ENCODE assay signal across 8 cellular contexts in genomic region chr2:136238552-136239346, GRCh38.
A peak's percentile ranks its signal among the peaks of the same experiment; 100 is the strongest.
DNase-seq lines count a peak whose midpoint lies in the region; ATAC-seq and TF ChIP-seq lines count a peak whose summit lies in the region.

No MANE protein-coding gene starts in this region.

- CTCF ChIA-PET in activated CD4-positive, alpha-beta T cell treated with anti-CD3 and anti-CD28 coated beads, Interleukin-2, amount 10 ng/mL, durations not matched to agents 7 days and 5 days (lab: Charles Lee), result interaction anchor here (0.7 to 2.6 kb wide), 9 partner anchors 11 to 325 kb away, joined by 3 to 11 read pairs (median 4); no protein-coding TSS in a partner anchor

- ATAC-seq in GM21619 (IDR thresholded peaks at IDR 0.05; ENCODE audit: unreplicated experiment) (peak; percentile 86), gastrocnemius medialis (peak; percentile 80 to 83)

- 29 to 36% methylated on average over 9 of the region's 9 CpGs for WGBS in esophagus, 2 donors

- H3K27me3 ChIP-seq in esophagus (ENCODE audit: control insufficient read depth in 1 of 2, insufficient read depth in 2 of 2, low read length in 2 of 2), result no peaks in the 10 kb centered on the region
- H3K27me3 ChIP-seq in gastrocnemius medialis, result no peaks in the 10 kb centered on the region

- H3K27ac ChIP-seq in esophagus (ENCODE audit: low read depth in 2 of 2, low read length in 1 of 2), result peak overlapping the region; percentile 40 to 68
- H3K27ac ChIP-seq in gastrocnemius medialis, result peak overlapping the region; percentile 63 to 68 (median 66)

- no peak overlapping the region for H3K4me3 ChIP-seq in esophagus (ENCODE audit: low read depth in 1 of 2, low read length in 2 of 2)
- H3K4me3 ChIP-seq in gastrocnemius medialis, result no peak overlapping the region

- peaks cover 52% of the 10 kb centered on the region for H3K4me1 Mint-ChIP-seq in activated CD4-positive, alpha-beta T cell treated with anti-CD3 and anti-CD28 coated beads, Interleukin-2, amount 10 ng/mL, durations not matched to agents 7 days and 5 days

- H3K9me3 ChIP-seq in esophagus (ENCODE audit: control insufficient read depth in 2 of 2, insufficient read depth in 1 of 2, low read depth in 1 of 2, low read length in 1 of 2) (peaks cover 0 to under 1% of the 10 kb centered on the region in 2 donors), gastrocnemius medialis (no peaks in the 10 kb centered on the region)

- 0 out of 2 replicates have a peak, but pooled peaks have one; percentile 25 for TF ChIP-seq EP300 in Ishikawa (IDR thresholded peaks at IDR 0.05; ENCODE audit: borderline replicate concordance)

- peaks cover 6% of the 10 kb centered on the region for H3K9me3 Mint-ChIP-seq in activated CD4-positive, alpha-beta T cell treated with anti-CD3 and anti-CD28 coated beads, Interleukin-2, amount 10 ng/mL, durations not matched to agents 7 days and 5 days

- no peak for TF ChIP-seq CTCF in gastrocnemius medialis (IDR thresholded peaks at IDR 0.05 in 4 of 5, conservative IDR thresholded peaks at IDR 0.05 in 1 of 5)

- no peak for TF ChIP-seq RAD21 in Ishikawa (IDR thresholded peaks at IDR 0.05; ENCODE audit: low read depth)

- peaks cover 6% of the 10 kb centered on the region for H3K36me3 Mint-ChIP-seq in activated CD4-positive, alpha-beta T cell treated with anti-CD3 and anti-CD28 coated beads, Interleukin-2, amount 10 ng/mL, durations not matched to agents 7 days and 5 days (ENCODE audit: low read depth)

- peak overlapping the region; percentile 82 for H3K27ac Mint-ChIP-seq in activated CD4-positive, alpha-beta T cell treated with anti-CD3 and anti-CD28 coated beads, Interleukin-2, amount 10 ng/mL, durations not matched to agents 7 days and 5 days

- peaks cover 5 to 7% of the 10 kb centered on the region in 2 donors for H3K4me1 ChIP-seq in esophagus (ENCODE audit: control insufficient read depth in 2 of 2, insufficient read depth in 2 of 2, low read length in 1 of 2)
- peaks cover 0 to 10% of the 10 kb centered on the region in 2 donors for H3K4me1 ChIP-seq in gastrocnemius medialis

- intact Hi-C loops in gastrocnemius medialis (cut with DNase I; ENCODE audit: low total_unique reads), result loop anchor here (10.0 kb wide), 1 partner anchor 224 kb away; no protein-coding TSS in a partner anchor

- H3K36me3 ChIP-seq in esophagus (ENCODE audit: control insufficient read depth in 2 of 2, insufficient read depth in 2 of 2, low read length in 1 of 2) (no peaks in the 10 kb centered on the region), gastrocnemius medialis (no peaks in the 10 kb centered on the region)

- no peaks in the 10 kb centered on the region for H3K27me3 Mint-ChIP-seq in activated CD4-positive, alpha-beta T cell treated with anti-CD3 and anti-CD28 coated beads, Interleukin-2, amount 10 ng/mL, durations not matched to agents 7 days and 5 days

- TF ChIP-seq POLR2A in gastrocnemius medialis (IDR thresholded peaks at IDR 0.05), result peak in 1 of 2 donors; percentile 26

- peak overlapping the region; percentile 1 for H3K4me3 Mint-ChIP-seq in activated CD4-positive, alpha-beta T cell treated with anti-CD3 and anti-CD28 coated beads, Interleukin-2, amount 10 ng/mL, durations not matched to agents 7 days and 5 days

- DNase-seq in ELR (ENCODE audit: low read depth) (peak; percentile 78), gastrocnemius medialis (no peak), NCI-H2029 treated with DMSO at 0.1 percent for 48 hours (lab: John Stamatoyannopoulos, UW) (no peak), NCI-H526 (lab: John Stamatoyannopoulos, UW) (no peak)
- DNase-seq in activated CD4-positive, alpha-beta T cell treated with anti-CD3 and anti-CD28 coated beads, Interleukin-2, amount 10 ng/mL, durations not matched to agents 7 days and 5 days, result peak; percentile 37

- POLR2A ChIA-PET in activated CD4-positive, alpha-beta T cell treated with anti-CD3 and anti-CD28 coated beads, Interleukin-2, amount 10 ng/mL, durations not matched to agents 7 days and 5 days (lab: Charles Lee), result interaction anchor here (0.7 kb wide), 1 partner anchor 107 kb away, joined by 4 read pairs; no protein-coding TSS in a partner anchor

- in situ Hi-C loops in gastrocnemius medialis (cut with MboI; ENCODE audit: low sequenced_read_pairs in 4 of 4), result no loop called here

TF ChIP-seq in Ishikawa, 13 proteins besides CTCF, POLR2A, EP300 and RAD21:
- no peak for TF ChIP-seq CEBPB (IDR thresholded peaks at IDR 0.05)
- 0 out of 2 replicates have a peak, but pooled peaks have one; percentile 19 for TF ChIP-seq YY1 (IDR thresholded peaks at IDR 0.05; ENCODE audit: low read depth)

Comparison
In these comparisons a context has a peak if more than half of its experiments do, and no peak if none do; other contexts are left out.
1. DNase-seq: peak in ELR (single experiment) and activated CD4-positive, alpha-beta T cell treated with anti-CD3 and anti-CD28 coated beads, Interleukin-2, amount 10 ng/mL, durations not matched to agents 7 days and 5 days (single experiment); none in gastrocnemius medialis (0 of 2), NCI-H2029 treated with DMSO at 0.1 percent for 48 hours (single experiment) and NCI-H526 (0 of 2).